23 cellular contexts compared by ENCODE assay signal in the genomic region with DNA sequence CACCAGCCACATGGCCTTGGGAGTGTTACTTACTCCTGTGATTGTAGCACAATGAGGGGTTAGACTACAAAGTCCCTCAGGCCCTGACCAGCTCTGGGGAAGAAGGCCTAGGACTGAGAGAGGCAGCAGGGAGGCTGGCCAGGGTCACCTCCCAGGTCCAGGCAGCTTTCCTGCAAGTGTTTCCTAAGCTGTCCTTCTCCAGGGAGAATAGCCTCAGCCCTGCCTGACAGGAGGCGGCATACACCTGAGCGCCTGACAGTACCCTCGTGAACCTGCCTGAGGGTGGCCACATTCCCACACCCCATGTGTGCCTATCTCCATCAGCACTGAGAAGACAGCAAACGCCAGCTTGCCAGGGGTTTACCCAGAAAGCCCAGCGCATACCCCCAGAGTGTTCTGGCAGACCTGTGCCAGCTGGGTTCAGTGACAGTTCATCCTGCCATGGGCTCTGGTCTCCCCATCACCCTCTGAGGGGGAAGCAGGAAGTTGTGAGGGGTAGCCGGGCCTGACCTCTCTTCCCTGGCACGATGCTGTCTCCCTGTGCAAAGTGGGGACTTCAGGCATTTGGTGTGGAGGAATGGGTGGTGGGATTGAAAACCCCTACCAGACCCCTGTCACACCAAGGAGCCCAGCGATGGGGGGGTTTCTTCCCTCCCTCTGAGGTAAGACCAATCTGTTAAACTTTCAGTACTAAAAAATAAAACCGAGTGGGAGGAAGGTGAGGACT. TPM values are rescaled to one million over a fixed set of nuclear protein-coding genes. Genes with fewer than 3 reads are reported as not detected.
DNase-seq lines count a peak whose midpoint lies in the region; ATAC-seq, FAIRE-seq and TF ChIP-seq lines count a peak whose summit lies in the region.
"Had no signal": no experiment of that assay in that cellular context is flagged by ENCODE, and none has a peak within 500 bp of the region (broad histone marks: within the 10 kb centered on the region; RNA-seq: fewer than 3 reads in every experiment).

No MANE protein-coding gene starts in this region.

- H3K36me3 ChIP-seq in SK-N-SH (replicated peaks in 1 of 2; ENCODE audit: control insufficient read depth in 1 of 2, insufficient read depth in 2 of 2, low read length in 1 of 2) (peaks cover 11 to 46% of the 10 kb centered on the region in 2 experiments), colonic mucosa (peaks cover 5% of the 10 kb centered on the region), neuronal stem cell (replicated peaks in 1 of 2; ENCODE audit: control insufficient read depth in 2 of 2, insufficient read depth in 2 of 2, low read length in 2 of 2) (peaks cover 28 to 37% of the 10 kb centered on the region in 2 donors)

- H3K27ac ChIP-seq in SK-N-SH (ENCODE audit: low read depth in 2 of 2, low read length in 1 of 2) (no peak overlapping the region), colonic mucosa (no peak overlapping the region), neuronal stem cell (replicated peaks; ENCODE audit: low read length) (no peak overlapping the region)
- H3K27ac ChIP-seq: 22Rv1, body of pancreas, skin epidermis, suprapubic skin had no signal

- no peak overlapping the region for H3K14ac ChIP-seq in neuronal stem cell (ENCODE audit: low read length)

- no peak overlapping the region for H2BK120ac ChIP-seq in neuronal stem cell (ENCODE audit: low read depth, low read length)

- H3K4me3 ChIP-seq in SK-N-SH (ENCODE audit: low read depth in 2 of 2, low read length in 1 of 2) (no peak overlapping the region), colonic mucosa (no peak overlapping the region), neuronal stem cell (ENCODE audit: low read length in 2 of 2) (no peak overlapping the region)
- H3K4me3 ChIP-seq: body of pancreas, skin epidermis, suprapubic skin had no signal

- CTCF ChIA-PET in SK-N-SH (lab: Yijun Ruan, JAX), result interaction anchor here (3.2 kb wide), 1 partner anchor 141 kb away, joined by 11 read pairs; no protein-coding TSS in a partner anchor

- H3K4me2 ChIP-seq in SK-N-SH (no peak overlapping the region), neuronal stem cell (ENCODE audit: insufficient read depth, low read length, poor library complexity, severe bottlenecking) (no peak overlapping the region)

- H2AFZ ChIP-seq in SK-N-SH (ENCODE audit: low read depth), result no peak overlapping the region
- no peak overlapping the region for H2AFZ ChIP-seq in neuronal stem cell (ENCODE audit: low read length)

- H2BK15ac ChIP-seq in neuronal stem cell (ENCODE audit: low read length), result no peak overlapping the region

- H3K9ac ChIP-seq in SK-N-SH, result no peak overlapping the region
- no peak overlapping the region for H3K9ac ChIP-seq in colonic mucosa (ENCODE audit: low read depth in 2 of 2, low read length in 2 of 2)
- no peak overlapping the region for H3K9ac ChIP-seq in neuronal stem cell (ENCODE audit: low read depth, low read length, poor library complexity)

- no peak overlapping the region for H4K8ac ChIP-seq in neuronal stem cell (ENCODE audit: low read depth, low read length)

- WGBS in SK-N-SH (ENCODE audit: low lambda C conversion rate), result 89% methylated on average over 9 of the region's 9 CpGs
- no CpG with 5 or more reads among the region's 9 CpGs for WGBS in neuronal stem cell (ENCODE audit: extremely low coverage in 2 of 2, insufficient read length in 2 of 2, insufficient replicate concordance in 1 of 2), 2 donors

- TF ChIP-seq CTCF in SK-N-SH (IDR thresholded peaks at IDR 0.05) (no peak), colonic mucosa (IDR thresholded peaks at IDR 0.05) (no peak)

- H3K9me3 ChIP-seq in SK-N-SH (no peaks in the 10 kb centered on the region), colonic mucosa (no peaks in the 10 kb centered on the region), neuronal stem cell (replicated peaks in 1 of 2; ENCODE audit: control insufficient read depth in 2 of 2, insufficient read depth in 1 of 2, low read depth in 1 of 2, low read length in 2 of 2) (no peaks in the 10 kb centered on the region)
- H3K9me3 ChIP-seq: body of pancreas, suprapubic skin had no signal

- peaks cover 9% of the 10 kb centered on the region for H3F3A ChIP-seq in SK-N-SH (replicated peaks; ENCODE audit: insufficient read depth)

- H4K20me1 ChIP-seq in SK-N-SH (ENCODE audit: insufficient read depth), result 0 out of 2 replicates have a peak, but pooled peaks cover 8% of the 10 kb centered on the region

- POLR2A ChIA-PET in SK-N-SH (lab: Yijun Ruan, JAX), result no interaction called here

- H3K79me1 ChIP-seq in neuronal stem cell (ENCODE audit: low read depth, low read length), result no peaks in the 10 kb centered on the region

- H3K9me2 ChIP-seq in SK-N-SH, result no peaks in the 10 kb centered on the region

- peak overlapping the region; percentile 31 for H3K23ac ChIP-seq in neuronal stem cell (ENCODE audit: low read depth, low read length, poor library complexity)

- H3K4me1 ChIP-seq in SK-N-SH (ENCODE audit: control insufficient read depth in 1 of 2, insufficient read depth in 2 of 2, low read depth in 1 of 2, low read length in 1 of 2) (peaks cover 0 to 24% of the 10 kb centered on the region in 2 experiments; a peak in 2 of 4 replicates), colonic mucosa (no peaks in the 10 kb centered on the region), neuronal stem cell (ENCODE audit: control insufficient read depth in 2 of 2, insufficient read depth in 1 of 2, low read depth in 1 of 2, low read length in 2 of 2) (peaks cover 0 to 10% of the 10 kb centered on the region in 2 donors)
- H3K4me1 ChIP-seq: body of pancreas, suprapubic skin had no signal

- no peak for TF ChIP-seq EP300 in SK-N-SH (IDR thresholded peaks at IDR 0.05; ENCODE audit: borderline replicate concordance in 1 of 2, low read depth in 1 of 2, low read length in 1 of 2)

- no peak overlapping the region for H2BK5ac ChIP-seq in neuronal stem cell (ENCODE audit: low read length)

- H3K18ac ChIP-seq in neuronal stem cell (ENCODE audit: low read length), result no peak overlapping the region

- DNase-seq in SK-N-SH, result peak; percentile 20
- DNase-seq in GM18507 (ENCODE audit: extremely low spot score, insufficient read length, low read depth), result no peak
- peak; percentile 15 for DNase-seq in colonic mucosa
- no peak for DNase-seq in neuronal stem cell (ENCODE audit: low spot score)
- no peak for DNase-seq in anterior cingulate cortex (lab: John Stamatoyannopoulos, UW)
- DNase-seq: activated B cell treated with CpG ODN at 0.5 μM for 24 hours; activated gamma-delta T cell; glutamatergic neuron; immature natural killer cell; Kasumi-1; naive B cell; NCI-H1105; NCI-H69; stimulated activated CD4-positive, alpha-beta T cell treated with anti-CD3 and anti-CD28 coated beads, Interleukin-4, amount 100 ng/mL, for 24 hours had no signal

- H4K91ac ChIP-seq in neuronal stem cell (ENCODE audit: low read depth, low read length, poor library complexity), result no peak overlapping the region

- H2AK5ac ChIP-seq in neuronal stem cell (ENCODE audit: low read depth, low read length), result no peak overlapping the region

- intact Hi-C loops in colonic mucosa (cut with DNase I), result no loop called here

- no peak overlapping the region for H3K4ac ChIP-seq in neuronal stem cell (ENCODE audit: low read length)

- H3K79me2 ChIP-seq in SK-N-SH (ENCODE audit: insufficient read depth), result no peaks in the 10 kb centered on the region

- no peak overlapping the region for H2BK12ac ChIP-seq in neuronal stem cell (ENCODE audit: low read length)

- TF ChIP-seq RAD21 in SK-N-SH (IDR thresholded peaks at IDR 0.05; ENCODE audit: low read length), result no peak

- ATAC-seq in SK-N-SH treated with all-trans-retinoic acid at 6 μM for 48 hours, result no peak
- ATAC-seq in HG03342 (IDR thresholded peaks at IDR 0.05; ENCODE audit: unreplicated experiment), result no peak
- ATAC-seq in HG02763 (IDR thresholded peaks at IDR 0.05; ENCODE audit: unreplicated experiment), result no peak
- ATAC-seq: body of pancreas had no signal

- FAIRE-seq in GM18507 (lab: Jason Lieb, UNC), result peak; percentile 60
- FAIRE-seq: G401.6, HTR-8/SVneo had no signal

- H3K27me3 ChIP-seq in SK-N-SH (ENCODE audit: insufficient read depth) (no peaks in the 10 kb centered on the region), colonic mucosa (no peaks in the 10 kb centered on the region), neuronal stem cell (ENCODE audit: control insufficient read depth in 3 of 3, insufficient read depth in 3 of 3, low read depth in 1 of 3, low read length in 3 of 3) (no peaks in the 10 kb centered on the region)
- H3K27me3 ChIP-seq: body of pancreas, suprapubic skin had no signal

TF ChIP-seq in SK-N-SH, 30 proteins besides CTCF, POLR2A, EP300 and RAD21 (continues in another document):
- TF ChIP-seq FOXJ3 (CRISPR knock-in tag; IDR thresholded peaks at IDR 0.05), result no peak

TF ChIP-seq in SK-N-SH treated with all-trans-retinoic acid at 6 μM for 48 hours, 23 proteins besides CTCF, POLR2A, EP300 and RAD21 (continues in another document):
- TF ChIP-seq ZNF565 (CRISPR knock-in tag; conservative IDR thresholded peaks at IDR 0.05; ENCODE audit: low read depth) (no peak), ESRRG (CRISPR knock-in tag; IDR thresholded peaks at IDR 0.05) (no peak), RARB (CRISPR knock-in tag; IDR thresholded peaks at IDR 0.05) (no peak), TOX (CRISPR knock-in tag; IDR thresholded peaks at IDR 0.05; ENCODE audit: borderline replicate concordance) (no peak), ZNF8 (CRISPR knock-in tag; IDR thresholded peaks at IDR 0.05) (no peak), GLIS3 (CRISPR knock-in tag; IDR thresholded peaks at IDR 0.05) (no peak)

RNA-seq across cellular contexts. Expression of a gene that starts 56.3 kb away (rescaled TPM):
- 0.10 and 0.20 TPM in 2 replicates for polyA plus RNA-seq in SK-N-SH (2012; rRNA removed)
- polyA plus RNA-seq in SK-N-SH (2012; cell fraction: cytosol; rRNA removed), result 0.13 and 0.17 TPM in 2 replicates
- polyA plus RNA-seq in SK-N-SH (2012; cell fraction: nucleus; rRNA removed), result 0.15 and 0.19 TPM in 2 replicates
- under 1 TPM; 0.42 to 0.80 TPM for total RNA-seq in colonic mucosa
- polyA plus RNA-seq in neuronal stem cell (2013, experiment 1 of 2), result 0.79 TPM
- polyA plus RNA-seq in neuronal stem cell (2013, experiment 2 of 2), result 0.65 TPM
- polyA plus RNA-seq: immature natural killer cell had no signal

Comparison
In these comparisons a context has a peak if more than half of its experiments do, and no peak if none do; other contexts are left out.
1. DNase-seq: peak in SK-N-SH (single experiment) and colonic mucosa (single experiment); none in GM18507 (single experiment), neuronal stem cell (single experiment) and anterior cingulate cortex (0 of 58).